11 cellular contexts compared by ENCODE assay signal in the genomic region with DNA sequence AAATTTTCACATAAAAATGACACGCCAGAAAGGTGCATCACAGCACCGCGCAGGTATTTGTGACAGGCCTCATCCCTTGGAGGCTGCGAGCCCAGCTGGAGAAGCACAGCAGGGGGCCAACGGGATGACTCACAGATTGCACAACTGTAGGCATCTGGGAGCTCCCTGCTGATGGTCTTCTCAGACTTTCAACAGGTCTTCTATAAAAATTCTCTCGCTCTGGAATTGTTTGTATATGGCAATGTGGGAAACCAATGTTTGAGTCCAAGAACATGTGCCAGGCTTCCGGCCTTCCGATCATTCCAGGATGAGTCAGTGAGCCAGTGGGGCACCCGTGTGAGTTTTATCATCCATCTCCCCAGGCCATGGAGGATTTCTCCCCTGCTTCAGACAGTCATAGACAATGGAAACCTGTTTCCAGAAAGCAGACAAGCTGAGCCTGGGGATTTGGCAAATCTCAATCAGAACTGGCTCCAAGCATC. TPM values are rescaled to one million over a fixed set of nuclear protein-coding genes. Genes with fewer than 3 reads are reported as not detected.
DNase-seq lines count a peak whose midpoint lies in the region; ATAC-seq, FAIRE-seq and TF ChIP-seq lines count a peak whose summit lies in the region.
"Had no signal": no experiment of that assay in that cellular context is flagged by ENCODE, and none has a peak within 500 bp of the region (broad histone marks: within the 10 kb centered on the region; RNA-seq: fewer than 3 reads in every experiment).

No MANE protein-coding gene starts in this region.

- no peaks in the 10 kb centered on the region for H3K36me3 Mint-ChIP-seq in mesothelial cell of epicardium

- no peak overlapping the region for H3K4me3 Mint-ChIP-seq in mesothelial cell of epicardium

- H3K4me1 ChIP-seq in osteoblast (ENCODE audit: insufficient read depth, low read length): peaks cover 15% of the 10 kb centered on the region

- H3K79me2 ChIP-seq in osteoblast (ENCODE audit: insufficient read depth, low read length): no peaks in the 10 kb centered on the region

- H3K36me3 ChIP-seq in bronchial epithelial cell (ENCODE audit: control insufficient read depth, insufficient read depth, low read length): no peaks in the 10 kb centered on the region
- no peaks in the 10 kb centered on the region for H3K36me3 ChIP-seq in osteoblast (ENCODE audit: insufficient read depth, low read length)
- H3K36me3 ChIP-seq: ovary had no signal

- peak overlapping the region; percentile 80 for H3K27ac ChIP-seq in osteoblast (ENCODE audit: low read depth, low read length)
- H3K27ac ChIP-seq: ovary, VCaP had no signal

- no peak overlapping the region for H2AFZ ChIP-seq in osteoblast (ENCODE audit: low read length)

- no peak for ATAC-seq in HG02970 (IDR thresholded peaks at IDR 0.05; ENCODE audit: low FRiP score, unreplicated experiment)

- DNase-seq in GM04503 (ENCODE audit: low read depth) (peak; percentile 77), NB4 (ENCODE audit: low read depth) (peak; percentile 90), bronchial epithelial cell (ENCODE audit: low read depth) (peak; percentile 82), osteoblast (ENCODE audit: insufficient read length, low spot score, missing footprints) (peak; percentile 97), mesothelial cell of epicardium (ENCODE audit: low spot score in 2 of 2, unreplicated experiment in 2 of 2) (no peak), putamen (ENCODE audit: low spot score) (no peak), GM13977 (ENCODE audit: low spot score) (no peak)
- DNase-seq: NCI-H187 treated with DMSO at 0.1 percent for 48 hours, ovary had no signal

- H3K27ac Mint-ChIP-seq in mesothelial cell of epicardium: no peak overlapping the region

- in situ Hi-C loops in GM13977 (cut with MboI; ENCODE audit: low pct_unique_long_range_greater_than_20kb, low sequenced_read_pairs, unreplicated experiment): no loop called here

- H3K4me3 ChIP-seq in NB4 (ENCODE audit: low read depth, low read length) (no peak overlapping the region), bronchial epithelial cell (ENCODE audit: low read depth, low read length) (no peak overlapping the region), osteoblast (ENCODE audit: insufficient read depth, low read length) (no peak overlapping the region)
- H3K4me3 ChIP-seq: ovary had no signal

- no peak for FAIRE-seq in bronchial epithelial cell (lab: Jason Lieb, UNC)

- H3K4me2 ChIP-seq in osteoblast (ENCODE audit: insufficient read depth, low read length): peak overlapping the region; percentile 4

- H3K9me3 ChIP-seq in osteoblast (ENCODE audit: low read depth, low read length): no peaks in the 10 kb centered on the region
- H3K9me3 ChIP-seq: ovary had no signal

- no peak for TF ChIP-seq POLR2A in NB4 (IDR thresholded peaks at IDR 0.05; ENCODE audit: extremely low read depth, insufficient read length)

- TF ChIP-seq CTCF in NB4 (IDR thresholded peaks at IDR 0.05; ENCODE audit: low read depth, low read length) (no peak), bronchial epithelial cell (IDR thresholded peaks at IDR 0.05; ENCODE audit: insufficient read depth, low read length, severe bottlenecking) (no peak), osteoblast (IDR thresholded peaks at IDR 0.05; ENCODE audit: extremely low read depth, low read depth, low read length) (no peak), mesothelial cell of epicardium (IDR thresholded peaks at IDR 0.05; ENCODE audit: unreplicated experiment) (no peak), GM13977 (IDR thresholded peaks at IDR 0.05; ENCODE audit: extremely low read depth, insufficient read depth, missing control alignments) (no peak)

- H3K9me3 Mint-ChIP-seq in mesothelial cell of epicardium: peaks cover 10% of the 10 kb centered on the region

- H3K27me3 ChIP-seq in bronchial epithelial cell (ENCODE audit: control insufficient read depth, insufficient read depth, low read length) (no peaks in the 10 kb centered on the region), osteoblast (ENCODE audit: insufficient read depth, low read length) (no peaks in the 10 kb centered on the region)
- H3K27me3 ChIP-seq: ovary had no signal

- no peaks in the 10 kb centered on the region for H3K27me3 Mint-ChIP-seq in mesothelial cell of epicardium (ENCODE audit: low read depth)

- no peaks in the 10 kb centered on the region for H3K4me1 Mint-ChIP-seq in mesothelial cell of epicardium

- H4K20me1 ChIP-seq in osteoblast (ENCODE audit: insufficient read depth, low read length): no peaks in the 10 kb centered on the region

RNA-seq across cellular contexts. Expression of a gene that starts 24.1 kb away (rescaled TPM):
- 26.2 and 36.1 TPM in 2 replicates for total RNA-seq in bronchial epithelial cell
- 4.7 and 5.9 TPM in 2 replicates for total RNA-seq in osteoblast
- total RNA-seq in mesothelial cell of epicardium: 3.8 to 4.6 TPM (median 4.5 TPM) in 3 replicates

Comparison
In these comparisons a context has a peak if more than half of its experiments do, and no peak if none do; other contexts are left out.
1. DNase-seq: peak in GM04503 (single experiment), NB4 (single experiment), bronchial epithelial cell (single experiment) and osteoblast (single experiment); none in mesothelial cell of epicardium (0 of 2), putamen (single experiment) and GM13977 (single experiment).